ENCODE assay signal across 22 cellular contexts in genomic region chr14:81938341-81938740, GRCh38.
"Had no signal": no experiment of that assay in that cellular context is flagged by ENCODE, and none has a peak within 500 bp of the region (broad histone marks: within the 10 kb centered on the region; RNA-seq: fewer than 3 reads in every experiment).

No MANE protein-coding gene starts in this region.

- H3K4me1 ChIP-seq: colonic mucosa, esophagus muscularis mucosa, esophagus squamous epithelium, foreskin keratinocyte, gastrocnemius medialis, gastroesophageal sphincter, heart left ventricle, heart right ventricle had no signal

- ATAC-seq: effector memory CD8-positive, alpha-beta T cell; esophagus mucosa; foreskin keratinocyte; gastrocnemius medialis; gastroesophageal sphincter; heart left ventricle; heart right ventricle had no signal

- H3K27me3 ChIP-seq: colonic mucosa, esophagus muscularis mucosa, esophagus squamous epithelium, foreskin keratinocyte, gastrocnemius medialis, gastroesophageal sphincter, heart left ventricle had no signal

- H3K36me3 ChIP-seq: colonic mucosa, esophagus muscularis mucosa, esophagus squamous epithelium, gastrocnemius medialis, gastroesophageal sphincter, heart left ventricle, heart right ventricle had no signal

- H3K4me3 ChIP-seq: colonic mucosa, coronary artery, dorsolateral prefrontal cortex, esophagus muscularis mucosa, esophagus squamous epithelium, gastrocnemius medialis, gastroesophageal sphincter, heart left ventricle, heart right ventricle had no signal

- DNase-seq: colonic mucosa; cortex of kidney; dorsolateral prefrontal cortex; effector CD4-positive, alpha-beta T cell; effector CD8-positive, alpha-beta T cell; effector memory CD4-positive, alpha-beta T cell; effector memory CD8-positive, alpha-beta T cell; endodermal cell; erythroblast; esophagus squamous epithelium; foreskin fibroblast; foreskin keratinocyte; foreskin melanocyte; gastrocnemius medialis; glutamatergic neuron; heart left ventricle; heart right ventricle had no signal

- H3K27ac ChIP-seq: colonic mucosa, coronary artery, dorsolateral prefrontal cortex, epithelial cell of prostate, esophagus muscularis mucosa, esophagus squamous epithelium, foreskin keratinocyte, gastrocnemius medialis, gastroesophageal sphincter, heart left ventricle, heart right ventricle had no signal

- H3K9me3 ChIP-seq: colonic mucosa, esophagus muscularis mucosa, esophagus squamous epithelium, gastrocnemius medialis, gastroesophageal sphincter, heart left ventricle, heart right ventricle had no signal
